9 cellular contexts compared by ENCODE assay signal in genomic region chr11:119356349-119357031, GRCh38. TPM values are rescaled to one million over a fixed set of nuclear protein-coding genes. Genes with fewer than 3 reads are reported as not detected.
DNase-seq lines count a peak whose midpoint lies in the region; ATAC-seq and TF ChIP-seq lines count a peak whose summit lies in the region.
"Had no signal": no experiment of that assay in that cellular context is flagged by ENCODE, and none has a peak within 500 bp of the region (broad histone marks: within the 10 kb centered on the region; RNA-seq: fewer than 3 reads in every experiment).

No MANE protein-coding gene starts in this region.

- H3K79me2 ChIP-seq in H9 (ENCODE audit: insufficient read depth, low read length) = no peaks in the 10 kb centered on the region

- CTCF ChIA-PET in activated CD8-positive, alpha-beta T cell treated with anti-CD3 and anti-CD28 coated beads for 36 hours (lab: Charles Lee) = interaction anchor here (0.7 to 9.0 kb wide), 42 partner anchors 8 to 216 kb away, joined by 3 to 241 read pairs (median 4); partner anchors contain the start of genes C1QTNF5, CBL, MFRP and NLRX1

- peaks cover 32 to 35% of the 10 kb centered on the region in 2 experiments for H3K4me1 Mint-ChIP-seq in H9
- H3K4me1 Mint-ChIP-seq in activated CD8-positive, alpha-beta T cell treated with anti-CD3 and anti-CD28 coated beads for 36 hours (ENCODE audit: low read depth) = peaks cover 8% of the 10 kb centered on the region

- H3K18ac ChIP-seq in H9 (ENCODE audit: insufficient read length, low read depth, low read length) = peak overlapping the region; percentile 21

- no peaks in the 10 kb centered on the region for H3K27me3 ChIP-seq in H9 (ENCODE audit: insufficient read depth, low read length)
- H3K27me3 ChIP-seq in duodenal mucosa (ENCODE audit: control insufficient read depth in 1 of 2, insufficient read depth in 2 of 2, low read length in 2 of 2) = peaks cover 0 to 3% of the 10 kb centered on the region in 2 donors
- no peaks in the 10 kb centered on the region for H3K27me3 ChIP-seq in lower lobe of right lung (ENCODE audit: low read depth)

- no peak overlapping the region for H2AK5ac ChIP-seq in H9 (ENCODE audit: insufficient read length, low read length)

- intact Hi-C loops in activated CD8-positive, alpha-beta T cell treated with anti-CD3 and anti-CD28 coated beads for 36 hours (cut with micrococcal nuclease) = loop anchor here (2.0 kb wide), 1 partner anchor 118 kb away; no protein-coding TSS in a partner anchor
- intact Hi-C loops in lower lobe of right lung (cut with DNase I) = no loop called here

- DNase-seq in CMK (ENCODE audit: low read depth) (peak; percentile 58), H9 (peak; percentile 90), NCI-H2107 (lab: John Stamatoyannopoulos, UW) (peak; percentile 53), lower lobe of right lung (peak; percentile 89)
- DNase-seq in activated CD8-positive, alpha-beta T cell treated with anti-CD3 and anti-CD28 coated beads for 36 hours = peak; percentile 80
- DNase-seq in stimulated activated CD4-positive, alpha-beta T cell treated with anti-CD3 and anti-CD28 coated beads, TNF-alpha, amount 100 ng/mL, for 48 hours (ENCODE audit: low read depth in 3 of 3) = peak; percentile 46 to 74 (median 57)

- peaks cover 3% of the 10 kb centered on the region for H3K4me1 ChIP-seq in H9 (ENCODE audit: insufficient read depth, low read length)
- H3K4me1 ChIP-seq in duodenal mucosa (ENCODE audit: control insufficient read depth in 1 of 2, insufficient read depth in 2 of 2, low read length in 2 of 2) = peaks cover 12 to 18% of the 10 kb centered on the region in 2 donors
- H3K4me1 ChIP-seq in lower lobe of right lung = peaks cover 23% of the 10 kb centered on the region

- no peak overlapping the region for H4K8ac ChIP-seq in H9 (replicated peaks; ENCODE audit: insufficient read length, low read depth, low read length)

- H2BK5ac ChIP-seq in H9 (ENCODE audit: insufficient read length, low read length) = no peak overlapping the region

- H4K5ac ChIP-seq in H9 (ENCODE audit: insufficient read length, low read depth, low read length) = no peak overlapping the region

- H3K9ac ChIP-seq in H9 (ENCODE audit: extremely low read depth, insufficient read length, low read length) (peak overlapping the region; percentile 27), duodenal mucosa (ENCODE audit: low read depth in 1 of 2, low read length in 2 of 2) (peak overlapping the region; percentile 55 to 86)

- TF ChIP-seq CTCF in H9 (conservative IDR thresholded peaks at IDR 0.05) (peak; percentile 97), lower lobe of right lung (IDR thresholded peaks at IDR 0.05) (peak; percentile 85)
- peak; percentile 100 for TF ChIP-seq CTCF in activated CD8-positive, alpha-beta T cell treated with anti-CD3 and anti-CD28 coated beads for 36 hours (IDR thresholded peaks at IDR 0.05)

- H3K36me3 Mint-ChIP-seq in H9 (ENCODE audit: insufficient read depth in 1 of 3, low read depth in 3 of 3) = peaks cover 13 to 27% (median 24%) of the 10 kb centered on the region in 3 experiments; a peak in 6 of 7 replicates
- no peaks in the 10 kb centered on the region for H3K36me3 Mint-ChIP-seq in activated CD8-positive, alpha-beta T cell treated with anti-CD3 and anti-CD28 coated beads for 36 hours (ENCODE audit: low read depth)

- peak overlapping the region; percentile 44; the same call in 1 of the 2 replicates for H3K14ac ChIP-seq in H9 (ENCODE audit: insufficient read depth, low read length)

- no peak overlapping the region for H3K23ac ChIP-seq in H9 (ENCODE audit: insufficient read length, low read depth, low read length)

- H3K23me2 ChIP-seq in H9 (ENCODE audit: insufficient read length, low read depth, low read length, poor library complexity, severe bottlenecking) = peaks cover 6% of the 10 kb centered on the region

- no CpG with 5 or more reads among the region's 54 CpGs for WGBS in H9 (ENCODE audit: extremely low coverage, insufficient read length, low lambda C conversion rate)

- no peak overlapping the region for H2BK20ac ChIP-seq in H9 (ENCODE audit: low read depth, low read length, poor library complexity, severe bottlenecking)

- H3K4me3 Mint-ChIP-seq in H9 = peak overlapping the region; percentile 71 to 83
- H3K4me3 Mint-ChIP-seq in activated CD8-positive, alpha-beta T cell treated with anti-CD3 and anti-CD28 coated beads for 36 hours = peak overlapping the region; percentile 77

- peak overlapping the region; percentile 72 to 77 for H3K4me3 ChIP-seq in duodenal mucosa (ENCODE audit: low read depth in 1 of 2, low read length in 2 of 2)
- H3K4me3 ChIP-seq in lower lobe of right lung = peak overlapping the region; percentile 60

- H3K36me3 ChIP-seq in duodenal mucosa (ENCODE audit: control insufficient read depth in 1 of 2, insufficient read depth in 2 of 2, low read length in 2 of 2) = peaks cover 0 to 21% of the 10 kb centered on the region in 2 donors
- H3K36me3 ChIP-seq in lower lobe of right lung = no peaks in the 10 kb centered on the region

- H4K91ac ChIP-seq in H9 (ENCODE audit: insufficient read length, low read depth, low read length) = no peak overlapping the region

- no peaks in the 10 kb centered on the region for H3K79me1 ChIP-seq in H9 (ENCODE audit: insufficient read depth, low read depth, low read length, poor library complexity, severe bottlenecking)

- peak overlapping the region; percentile 65 for H3K4me2 ChIP-seq in H9 (ENCODE audit: insufficient read depth, insufficient read length, low read length)

- H3K4ac ChIP-seq in H9 (ENCODE audit: low read depth, low read length) = no peak overlapping the region

- H3K27ac ChIP-seq in H9 (ENCODE audit: insufficient read length, low read depth, low read length) (no peak overlapping the region), duodenal mucosa (ENCODE audit: low read depth, low read length) (no peak overlapping the region), lower lobe of right lung (peak overlapping the region; percentile 79)

- H2AFZ ChIP-seq in H9 (ENCODE audit: low read length) = no peak overlapping the region

- H3K56ac ChIP-seq in H9 (ENCODE audit: insufficient read length, low read depth, low read length) = no peak overlapping the region

- peak; percentile 90 for ATAC-seq in activated CD8-positive, alpha-beta T cell treated with anti-CD3 and anti-CD28 coated beads for 36 hours
- peak; percentile 91 for ATAC-seq in lower lobe of right lung
- ATAC-seq in HG02970 (IDR thresholded peaks at IDR 0.05; ENCODE audit: low FRiP score, unreplicated experiment) = no peak

- H3K27me3 Mint-ChIP-seq in H9 (ENCODE audit: low read depth) = peaks cover 50% of the 10 kb centered on the region
- peaks cover 21% of the 10 kb centered on the region for H3K27me3 Mint-ChIP-seq in activated CD8-positive, alpha-beta T cell treated with anti-CD3 and anti-CD28 coated beads for 36 hours

- peak overlapping the region in 2 of 3 experiments; percentile 42 to 88; a peak in 3 of 7 replicates for H3K27ac Mint-ChIP-seq in H9
- peak overlapping the region; percentile 41 for H3K27ac Mint-ChIP-seq in activated CD8-positive, alpha-beta T cell treated with anti-CD3 and anti-CD28 coated beads for 36 hours

- H3K9me3 ChIP-seq in H9 (ENCODE audit: control insufficient read depth, low read depth, low read length) (no peaks in the 10 kb centered on the region), duodenal mucosa (ENCODE audit: control insufficient read depth in 1 of 2, low read length in 2 of 2) (no peaks in the 10 kb centered on the region), lower lobe of right lung (no peaks in the 10 kb centered on the region)

- H4K20me1 ChIP-seq in H9 (ENCODE audit: control insufficient read depth, insufficient read depth, insufficient read length) = peaks cover 4% of the 10 kb centered on the region

- no peak overlapping the region for H2BK15ac ChIP-seq in H9 (ENCODE audit: low read depth, low read length)

- no peak overlapping the region for H2BK12ac ChIP-seq in H9 (ENCODE audit: insufficient read length, low read depth, low read length)

- no peaks in the 10 kb centered on the region for H3K9me3 Mint-ChIP-seq in H9
- no peaks in the 10 kb centered on the region for H3K9me3 Mint-ChIP-seq in activated CD8-positive, alpha-beta T cell treated with anti-CD3 and anti-CD28 coated beads for 36 hours

- H3T11ph ChIP-seq in H9 (ENCODE audit: low read length) = no peak overlapping the region

- H2BK120ac ChIP-seq in H9 (ENCODE audit: low read depth, low read length, poor library complexity, severe bottlenecking) = no peak overlapping the region

- POLR2A ChIA-PET in activated CD8-positive, alpha-beta T cell treated with anti-CD3 and anti-CD28 coated beads for 36 hours (lab: Charles Lee) = interaction anchor here (0.7 to 1.6 kb wide), 3 partner anchors 19 to 262 kb away, joined by 3 to 5 read pairs (median 3); no protein-coding TSS in a partner anchor

RNA-seq across cellular contexts. Expression of gene MFRP, which starts 10.0 kb away (rescaled TPM):
- total RNA-seq in H9 (2021) (not detected in 2 replicates), lower lobe of right lung (not detected)
- total RNA-seq in activated CD8-positive, alpha-beta T cell treated with anti-CD3 and anti-CD28 coated beads for 36 hours = not detected
- total RNA-seq: T-helper 2 cell treated with Interferon-gamma antibody and Interleukin-4, amounts not matched to agents 100 ng/mL and 5 ng/mL, for 36 hours had no signal

RNA-seq across cellular contexts. Expression of gene C1QTNF5, which starts 15.8 kb away (rescaled TPM):
- 0.33 and 0.59 TPM in 2 replicates for total RNA-seq in H9 (2021)
- not detected for total RNA-seq in activated CD8-positive, alpha-beta T cell treated with anti-CD3 and anti-CD28 coated beads for 36 hours
- 28.2 TPM for total RNA-seq in lower lobe of right lung
- total RNA-seq: T-helper 2 cell treated with Interferon-gamma antibody and Interleukin-4, amounts not matched to agents 100 ng/mL and 5 ng/mL, for 36 hours had no signal

RNA-seq across cellular contexts. Expression of gene RNF26, which starts 22.2 kb away (rescaled TPM):
- 56.2 and 57.6 TPM in 2 replicates for total RNA-seq in H9 (2021)
- 10 to 100 TPM; 30.2 to 31.9 TPM for total RNA-seq in activated CD8-positive, alpha-beta T cell treated with anti-CD3 and anti-CD28 coated beads for 36 hours
- 19.3 TPM for total RNA-seq in lower lobe of right lung

RNA-seq across cellular contexts. Expression of gene USP2, which starts 25.0 kb away (rescaled TPM):
- 5.7 and 7.6 TPM in 2 replicates for total RNA-seq in H9 (2021)
- total RNA-seq in activated CD8-positive, alpha-beta T cell treated with anti-CD3 and anti-CD28 coated beads for 36 hours = under 1 TPM; 0.61 to 0.96 TPM
- total RNA-seq in lower lobe of right lung = 5.1 TPM

RNA-seq across cellular contexts. Expression of gene MCAM, which starts 39.6 kb away (rescaled TPM):
- total RNA-seq in H9 (2021) (21.5 and 23.3 TPM in 2 replicates), lower lobe of right lung (67.1 TPM)
- total RNA-seq in activated CD8-positive, alpha-beta T cell treated with anti-CD3 and anti-CD28 coated beads for 36 hours = 1 to 10 TPM; 8.0 to 8.3 TPM

Comparison
In these comparisons a context has a peak if more than half of its experiments do, and no peak if none do; other contexts are left out.
1. RNA of gene C1QTNF5, which starts 15.8 kb away (total RNA-seq): 28.2 TPM in lower lobe of right lung (single experiment); 0.33 to 0.59 TPM in H9 and not detected in activated CD8-positive, alpha-beta T cell treated with anti-CD3 and anti-CD28 coated beads for 36 hours; every median in the first group is over 10 times any median in the second.
2. Peak in every context shown above with its lines, with median percentiles within 50 percentile points of each other: DNase-seq and CTCF ChIP-seq.